Comparison of ENCODE assay signal across 9 cellular contexts in genomic region chr6:87922947-87923330, GRCh38.
DNase-seq lines count a peak whose midpoint lies in the region; ATAC-seq and TF ChIP-seq lines count a peak whose summit lies in the region.
"Had no signal": no experiment of that assay in that cellular context is flagged by ENCODE, and none has a peak within 500 bp of the region (broad histone marks: within the 10 kb centered on the region; RNA-seq: fewer than 3 reads in every experiment).

No MANE protein-coding gene starts in this region.

- no peaks in the 10 kb centered on the region for H3K36me3 ChIP-seq in ovary

- no peak for DNase-seq in activated CD8-positive, alpha-beta T cell treated with anti-CD3 and anti-CD28 coated beads, Interleukin-2, amount 10 ng/mL, durations not matched to agents 7 days and 5 days
- no peak for DNase-seq in stimulated activated CD8-positive, alpha-beta memory T cell treated with anti-CD3 and anti-CD28 coated beads, Interleukin-4, amount 100 ng/mL, for 48 hours
- DNase-seq in dorsolateral prefrontal cortex = no peak
- no peak for DNase-seq in ovary
- DNase-seq in activated CD4-positive, CD25-positive, alpha-beta regulatory T cell (lab: John Stamatoyannopoulos, UW) = no peak
- DNase-seq: activated T-cell treated with anti-CD3 and anti-CD28 coated beads, Interleukin-2, amount 50 U/mL, for 48 hours had no signal

- H3K9me3 Mint-ChIP-seq in activated CD8-positive, alpha-beta T cell treated with anti-CD3 and anti-CD28 coated beads, Interleukin-2, amount 10 ng/mL, durations not matched to agents 7 days and 5 days (ENCODE audit: insufficient read depth) = no peaks in the 10 kb centered on the region

- no peaks in the 10 kb centered on the region for H3K36me3 Mint-ChIP-seq in activated CD8-positive, alpha-beta T cell treated with anti-CD3 and anti-CD28 coated beads, Interleukin-2, amount 10 ng/mL, durations not matched to agents 7 days and 5 days (ENCODE audit: low read depth)

- no peaks in the 10 kb centered on the region for H3K9me3 ChIP-seq in ovary

- H3K27me3 Mint-ChIP-seq in activated CD8-positive, alpha-beta T cell treated with anti-CD3 and anti-CD28 coated beads, Interleukin-2, amount 10 ng/mL, durations not matched to agents 7 days and 5 days (ENCODE audit: low read depth) = peaks cover 13% of the 10 kb centered on the region

- CTCF ChIA-PET in activated CD8-positive, alpha-beta T cell treated with anti-CD3 and anti-CD28 coated beads, Interleukin-2, amount 10 ng/mL, durations not matched to agents 7 days and 5 days (lab: Charles Lee) = no interaction called here

- H3K27me3 ChIP-seq in dorsolateral prefrontal cortex = peaks cover 0 to 3% (median 0%) of the 10 kb centered on the region in 45 donors
- no peaks in the 10 kb centered on the region for H3K27me3 ChIP-seq in ovary

- WGBS in ovary, 3 donors = 70 to 74% (median 73%) methylated on average over 2 of the region's 2 CpGs

- H3K4me3 ChIP-seq in dorsolateral prefrontal cortex = no peak overlapping the region
- no peak overlapping the region for H3K4me3 ChIP-seq in ovary

- TF ChIP-seq POLR2A in ovary (IDR thresholded peaks at IDR 0.05) = no peak

- H3K27ac Mint-ChIP-seq in activated CD8-positive, alpha-beta T cell treated with anti-CD3 and anti-CD28 coated beads, Interleukin-2, amount 10 ng/mL, durations not matched to agents 7 days and 5 days = no peak overlapping the region

- H3K4me3 Mint-ChIP-seq in activated CD8-positive, alpha-beta T cell treated with anti-CD3 and anti-CD28 coated beads, Interleukin-2, amount 10 ng/mL, durations not matched to agents 7 days and 5 days = no peak overlapping the region

- peaks cover 26% of the 10 kb centered on the region for H3K4me1 Mint-ChIP-seq in activated CD8-positive, alpha-beta T cell treated with anti-CD3 and anti-CD28 coated beads, Interleukin-2, amount 10 ng/mL, durations not matched to agents 7 days and 5 days (ENCODE audit: low read depth)

- H3K27ac ChIP-seq in dorsolateral prefrontal cortex (no peak overlapping the region), ovary (no peak overlapping the region)

- POLR2A ChIA-PET in activated CD8-positive, alpha-beta T cell treated with anti-CD3 and anti-CD28 coated beads, Interleukin-2, amount 10 ng/mL, durations not matched to agents 7 days and 5 days (lab: Charles Lee) = no interaction called here

- intact Hi-C loops in dorsolateral prefrontal cortex (cut with DNase I) = no loop called here
- intact Hi-C loops in ovary (cut with DNase I) = no loop called here

- peak; percentile 76 for ATAC-seq in GM18499 (IDR thresholded peaks at IDR 0.05; ENCODE audit: insufficient read depth, unreplicated experiment)
- ATAC-seq in GM21381 (IDR thresholded peaks at IDR 0.05; ENCODE audit: unreplicated experiment) = peak; percentile 66
- ATAC-seq in HG03520 (IDR thresholded peaks at IDR 0.05; ENCODE audit: unreplicated experiment) = peak; percentile 72
- peak; percentile 36 for ATAC-seq in activated CD8-positive, alpha-beta T cell treated with anti-CD3 and anti-CD28 coated beads, Interleukin-2, amount 10 ng/mL, durations not matched to agents 7 days and 5 days

- TF ChIP-seq CTCF in dorsolateral prefrontal cortex (IDR thresholded peaks at IDR 0.05 in 54 of 56, conservative IDR thresholded peaks at IDR 0.05 in 2 of 56; ENCODE audit: low read depth in 1 of 56, partially characterized antibody in 56 of 56) (no peak), ovary (IDR thresholded peaks at IDR 0.05) (no peak)

- TF ChIP-seq EP300 in ovary (IDR thresholded peaks at IDR 0.05) = no peak

- H3K4me1 ChIP-seq in ovary (ENCODE audit: insufficient read depth) = no peaks in the 10 kb centered on the region
